2 cellular contexts compared by ENCODE assay signal in genomic region chr9:130448771-130449170, GRCh38.
TF ChIP-seq lines count a peak whose summit lies in the region.

No MANE protein-coding gene starts in this region.

TF ChIP-seq in A549, 52 proteins besides CTCF, POLR2A, EP300 and RAD21 (continued from another document):
- TF ChIP-seq, protein P1, sequence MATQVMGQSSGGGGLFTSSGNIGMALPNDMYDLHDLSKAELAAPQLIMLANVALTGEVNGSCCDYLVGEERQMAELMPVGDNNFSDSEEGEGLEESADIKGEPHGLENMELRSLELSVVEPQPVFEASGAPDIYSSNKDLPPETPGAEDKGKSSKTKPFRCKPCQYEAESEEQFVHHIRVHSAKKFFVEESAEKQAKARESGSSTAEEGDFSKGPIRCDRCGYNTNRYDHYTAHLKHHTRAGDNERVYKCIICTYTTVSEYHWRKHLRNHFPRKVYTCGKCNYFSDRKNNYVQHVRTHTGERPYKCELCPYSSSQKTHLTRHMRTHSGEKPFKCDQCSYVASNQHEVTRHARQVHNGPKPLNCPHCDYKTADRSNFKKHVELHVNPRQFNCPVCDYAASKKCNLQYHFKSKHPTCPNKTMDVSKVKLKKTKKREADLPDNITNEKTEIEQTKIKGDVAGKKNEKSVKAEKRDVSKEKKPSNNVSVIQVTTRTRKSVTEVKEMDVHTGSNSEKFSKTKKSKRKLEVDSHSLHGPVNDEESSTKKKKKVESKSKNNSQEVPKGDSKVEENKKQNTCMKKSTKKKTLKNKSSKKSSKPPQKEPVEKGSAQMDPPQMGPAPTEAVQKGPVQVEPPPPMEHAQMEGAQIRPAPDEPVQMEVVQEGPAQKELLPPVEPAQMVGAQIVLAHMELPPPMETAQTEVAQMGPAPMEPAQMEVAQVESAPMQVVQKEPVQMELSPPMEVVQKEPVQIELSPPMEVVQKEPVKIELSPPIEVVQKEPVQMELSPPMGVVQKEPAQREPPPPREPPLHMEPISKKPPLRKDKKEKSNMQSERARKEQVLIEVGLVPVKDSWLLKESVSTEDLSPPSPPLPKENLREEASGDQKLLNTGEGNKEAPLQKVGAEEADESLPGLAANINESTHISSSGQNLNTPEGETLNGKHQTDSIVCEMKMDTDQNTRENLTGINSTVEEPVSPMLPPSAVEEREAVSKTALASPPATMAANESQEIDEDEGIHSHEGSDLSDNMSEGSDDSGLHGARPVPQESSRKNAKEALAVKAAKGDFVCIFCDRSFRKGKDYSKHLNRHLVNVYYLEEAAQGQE (IDR thresholded peaks at IDR 0.05) = no peak
- TF ChIP-seq NFE2L2 (conservative IDR thresholded peaks at IDR 0.05; ENCODE audit: low read length) = no peak
- TF ChIP-seq MAX (IDR thresholded peaks at IDR 0.05) = no peak
- no peak for TF ChIP-seq ZC3H11A (IDR thresholded peaks at IDR 0.05)
- no peak for TF ChIP-seq NR3C1 (IDR thresholded peaks at IDR 0.05)
- TF ChIP-seq ZSCAN20 (CRISPR knock-in tag; IDR thresholded peaks at IDR 0.05) = no peak
- no peak for TF ChIP-seq EHF (CRISPR knock-in tag; IDR thresholded peaks at IDR 0.05)
- TF ChIP-seq JUNB (IDR thresholded peaks at IDR 0.05) = no peak
- TF ChIP-seq HEYL (CRISPR knock-in tag; IDR thresholded peaks at IDR 0.05) = no peak
- TF ChIP-seq TP53 (CRISPR knock-in tag; IDR thresholded peaks at IDR 0.05) = no peak
- TF ChIP-seq BHLHE40 (IDR thresholded peaks at IDR 0.05; ENCODE audit: low read depth, low read length) = no peak
- TF ChIP-seq CBX2 (IDR thresholded peaks at IDR 0.05; ENCODE audit: borderline replicate concordance, low read depth) = no peak

TF ChIP-seq in GM23338, 12 proteins besides CTCF, POLR2A, EP300 and RAD21 (continued from another document):
- TF ChIP-seq ETS1 (IDR thresholded peaks at IDR 0.05) = no peak
- TF ChIP-seq, protein P2, sequence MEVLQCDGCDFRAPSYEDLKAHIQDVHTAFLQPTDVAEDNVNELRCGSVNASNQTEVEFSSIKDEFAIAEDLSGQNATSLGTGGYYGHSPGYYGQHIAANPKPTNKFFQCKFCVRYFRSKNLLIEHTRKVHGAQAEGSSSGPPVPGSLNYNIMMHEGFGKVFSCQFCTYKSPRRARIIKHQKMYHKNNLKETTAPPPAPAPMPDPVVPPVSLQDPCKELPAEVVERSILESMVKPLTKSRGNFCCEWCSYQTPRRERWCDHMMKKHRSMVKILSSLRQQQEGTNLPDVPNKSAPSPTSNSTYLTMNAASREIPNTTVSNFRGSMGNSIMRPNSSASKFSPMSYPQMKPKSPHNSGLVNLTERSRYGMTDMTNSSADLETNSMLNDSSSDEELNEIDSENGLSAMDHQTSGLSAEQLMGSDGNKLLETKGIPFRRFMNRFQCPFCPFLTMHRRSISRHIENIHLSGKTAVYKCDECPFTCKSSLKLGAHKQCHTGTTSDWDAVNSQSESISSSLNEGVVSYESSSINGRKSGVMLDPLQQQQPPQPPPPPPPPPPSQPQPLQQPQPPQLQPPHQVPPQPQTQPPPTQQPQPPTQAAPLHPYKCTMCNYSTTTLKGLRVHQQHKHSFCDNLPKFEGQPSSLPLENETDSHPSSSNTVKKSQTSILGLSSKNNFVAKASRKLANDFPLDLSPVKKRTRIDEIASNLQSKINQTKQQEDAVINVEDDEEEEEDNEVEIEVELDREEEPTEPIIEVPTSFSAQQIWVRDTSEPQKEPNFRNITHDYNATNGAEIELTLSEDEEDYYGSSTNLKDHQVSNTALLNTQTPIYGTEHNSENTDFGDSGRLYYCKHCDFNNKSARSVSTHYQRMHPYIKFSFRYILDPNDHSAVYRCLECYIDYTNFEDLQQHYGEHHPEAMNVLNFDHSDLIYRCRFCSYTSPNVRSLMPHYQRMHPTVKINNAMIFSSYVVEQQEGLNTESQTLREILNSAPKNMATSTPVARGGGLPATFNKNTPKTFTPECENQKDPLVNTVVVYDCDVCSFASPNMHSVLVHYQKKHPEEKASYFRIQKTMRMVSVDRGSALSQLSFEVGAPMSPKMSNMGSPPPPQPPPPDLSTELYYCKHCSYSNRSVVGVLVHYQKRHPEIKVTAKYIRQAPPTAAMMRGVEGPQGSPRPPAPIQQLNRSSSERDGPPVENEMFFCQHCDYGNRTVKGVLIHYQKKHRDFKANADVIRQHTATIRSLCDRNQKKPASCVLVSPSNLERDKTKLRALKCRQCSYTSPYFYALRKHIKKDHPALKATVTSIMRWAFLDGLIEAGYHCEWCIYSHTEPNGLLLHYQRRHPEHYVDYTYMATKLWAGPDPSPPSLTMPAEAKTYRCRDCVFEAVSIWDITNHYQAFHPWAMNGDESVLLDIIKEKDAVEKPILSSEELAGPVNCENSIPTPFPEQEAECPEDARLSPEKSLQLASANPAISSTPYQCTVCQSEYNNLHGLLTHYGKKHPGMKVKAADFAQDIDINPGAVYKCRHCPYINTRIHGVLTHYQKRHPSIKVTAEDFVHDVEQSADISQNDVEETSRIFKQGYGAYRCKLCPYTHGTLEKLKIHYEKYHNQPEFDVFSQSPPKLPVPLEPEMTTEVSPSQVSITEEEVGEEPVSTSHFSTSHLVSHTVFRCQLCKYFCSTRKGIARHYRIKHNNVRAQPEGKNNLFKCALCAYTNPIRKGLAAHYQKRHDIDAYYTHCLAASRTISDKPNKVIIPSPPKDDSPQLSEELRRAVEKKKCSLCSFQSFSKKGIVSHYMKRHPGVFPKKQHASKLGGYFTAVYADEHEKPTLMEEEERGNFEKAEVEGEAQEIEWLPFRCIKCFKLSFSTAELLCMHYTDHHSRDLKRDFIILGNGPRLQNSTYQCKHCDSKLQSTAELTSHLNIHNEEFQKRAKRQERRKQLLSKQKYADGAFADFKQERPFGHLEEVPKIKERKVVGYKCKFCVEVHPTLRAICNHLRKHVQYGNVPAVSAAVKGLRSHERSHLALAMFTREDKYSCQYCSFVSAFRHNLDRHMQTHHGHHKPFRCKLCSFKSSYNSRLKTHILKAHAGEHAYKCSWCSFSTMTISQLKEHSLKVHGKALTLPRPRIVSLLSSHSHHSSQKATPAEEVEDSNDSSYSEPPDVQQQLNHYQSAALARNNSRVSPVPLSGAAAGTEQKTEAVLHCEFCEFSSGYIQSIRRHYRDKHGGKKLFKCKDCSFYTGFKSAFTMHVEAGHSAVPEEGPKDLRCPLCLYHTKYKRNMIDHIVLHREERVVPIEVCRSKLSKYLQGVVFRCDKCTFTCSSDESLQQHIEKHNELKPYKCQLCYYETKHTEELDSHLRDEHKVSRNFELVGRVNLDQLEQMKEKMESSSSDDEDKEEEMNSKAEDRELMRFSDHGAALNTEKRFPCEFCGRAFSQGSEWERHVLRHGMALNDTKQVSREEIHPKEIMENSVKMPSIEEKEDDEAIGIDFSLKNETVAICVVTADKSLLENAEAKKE (CRISPR knock-in tag; IDR thresholded peaks at IDR 0.05) = no peak
- no peak for TF ChIP-seq JUNB (IDR thresholded peaks at IDR 0.05; ENCODE audit: unreplicated experiment)
- no peak for TF ChIP-seq EZH2 (IDR thresholded peaks at IDR 0.05; ENCODE audit: low read depth, unreplicated experiment)
- no peak for TF ChIP-seq CREB1 (CRISPR knock-in tag; IDR thresholded peaks at IDR 0.05; ENCODE audit: low read depth)
- no peak for TF ChIP-seq NANOG (IDR thresholded peaks at IDR 0.05; ENCODE audit: borderline replicate concordance)
- TF ChIP-seq ZNF331 (CRISPR knock-in tag; IDR thresholded peaks at IDR 0.05; ENCODE audit: low read depth) = no peak
- no peak for TF ChIP-seq STAT1 (IDR thresholded peaks at IDR 0.05; ENCODE audit: unreplicated experiment)
- TF ChIP-seq POLR2AphosphoS5 (IDR thresholded peaks at IDR 0.05; ENCODE audit: low read depth) = no peak
